Comparison of ENCODE assay signal across 24 cellular contexts in genomic region chr19:23294141-23294540, GRCh38.
"Had no signal": no experiment of that assay in that cellular context is flagged by ENCODE, and none has a peak within 500 bp of the region (broad histone marks: within the 10 kb centered on the region; RNA-seq: fewer than 3 reads in every experiment).

No MANE protein-coding gene starts in this region.

- H3K36me3 ChIP-seq: colonic mucosa, esophagus squamous epithelium, gastrocnemius medialis, gastroesophageal sphincter, heart left ventricle, heart right ventricle had no signal

- H3K4me3 Mint-ChIP-seq: dendritic cell treated with granulocyte-macrophage colony-stimulating factor and Interleukin-4, amounts not matched to agents 40 ng/mL and 50 ng/mL, for 4 days; effector memory CD8-positive, alpha-beta T cell; endodermal cell had no signal

- H3K9me3 Mint-ChIP-seq: effector memory CD8-positive, alpha-beta T cell had no signal

- H3K27ac ChIP-seq: colonic mucosa, coronary artery, dorsolateral prefrontal cortex, epithelial cell of prostate, esophagus squamous epithelium, foreskin keratinocyte, gastrocnemius medialis, gastroesophageal sphincter, heart left ventricle, heart right ventricle had no signal

- H3K27me3 Mint-ChIP-seq: dendritic cell treated with granulocyte-macrophage colony-stimulating factor and Interleukin-4, amounts not matched to agents 40 ng/mL and 50 ng/mL, for 4 days; effector memory CD8-positive, alpha-beta T cell had no signal

- H3K27me3 ChIP-seq: colonic mucosa, dorsolateral prefrontal cortex, esophagus squamous epithelium, foreskin keratinocyte, gastrocnemius medialis, gastroesophageal sphincter, heart left ventricle, heart right ventricle had no signal

- H3K4me1 Mint-ChIP-seq: endodermal cell had no signal

- H3K4me1 ChIP-seq: colonic mucosa, esophagus squamous epithelium, foreskin keratinocyte, gastrocnemius medialis, gastroesophageal sphincter, heart left ventricle, heart right ventricle had no signal

- ATAC-seq: effector memory CD8-positive, alpha-beta T cell; esophagus mucosa; foreskin keratinocyte; gastrocnemius medialis; gastroesophageal sphincter; heart left ventricle; heart right ventricle had no signal

- H3K9me3 ChIP-seq: colonic mucosa, gastrocnemius medialis, gastroesophageal sphincter, heart left ventricle had no signal

- H3K4me3 ChIP-seq: colonic mucosa, coronary artery, dorsolateral prefrontal cortex, esophagus squamous epithelium, gastrocnemius medialis, gastroesophageal sphincter, heart left ventricle, heart right ventricle had no signal

- H3K27ac Mint-ChIP-seq: dendritic cell treated with granulocyte-macrophage colony-stimulating factor and Interleukin-4, amounts not matched to agents 40 ng/mL and 50 ng/mL, for 4 days; effector memory CD8-positive, alpha-beta T cell; endodermal cell had no signal

- DNase-seq: colonic mucosa; cortex of kidney; dermis blood vessel endothelial cell; dorsolateral prefrontal cortex; effector CD4-positive, alpha-beta T cell; effector CD8-positive, alpha-beta T cell; effector memory CD4-positive, alpha-beta T cell; effector memory CD8-positive, alpha-beta T cell; endodermal cell; erythroblast; esophagus squamous epithelium; foreskin fibroblast; foreskin keratinocyte; foreskin melanocyte; gastrocnemius medialis; glutamatergic neuron; head of caudate nucleus; heart left ventricle; heart right ventricle had no signal
